Comparison of ENCODE assay signal across 23 cellular contexts in the genomic region with DNA sequence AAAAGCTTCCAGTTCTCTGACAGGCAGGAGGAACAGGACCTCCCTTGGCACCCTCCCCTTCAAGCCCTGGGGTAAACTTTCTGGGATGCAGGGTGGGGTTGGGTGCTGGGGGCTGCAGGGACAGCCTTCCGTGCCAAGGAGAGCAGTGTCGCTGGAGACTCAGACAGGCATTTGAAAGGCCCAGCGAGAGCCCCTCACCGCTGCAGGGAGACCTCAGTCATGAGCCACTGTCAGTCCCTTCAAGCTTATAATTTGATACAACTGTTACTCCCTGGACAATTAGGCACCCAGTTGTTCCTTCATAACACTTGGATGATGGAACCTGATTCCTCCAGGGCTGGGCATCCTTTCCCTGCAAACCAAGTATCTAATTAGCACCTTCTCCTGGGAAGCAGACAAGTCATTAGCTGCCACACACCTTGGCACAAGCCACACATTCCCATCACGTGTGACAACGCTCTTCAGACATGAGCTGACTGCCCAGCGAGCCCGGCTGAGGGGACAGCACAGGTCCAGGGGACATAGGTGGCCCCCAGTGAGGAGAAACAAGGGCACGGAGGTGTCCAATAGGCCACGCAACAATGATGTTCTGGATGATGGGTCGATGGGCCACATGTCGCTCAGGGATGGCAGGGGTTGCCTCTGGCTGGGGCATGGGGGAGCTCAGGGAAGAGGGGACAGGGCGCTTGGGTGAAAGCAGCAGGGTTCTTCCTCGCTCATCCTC. TPM values are rescaled to one million over a fixed set of nuclear protein-coding genes. Genes with fewer than 3 reads are reported as not detected.
"Had no signal": no experiment of that assay in that cellular context is flagged by ENCODE, and none has a peak within 500 bp of the region (broad histone marks: within the 10 kb centered on the region; RNA-seq: fewer than 3 reads in every experiment).

No MANE protein-coding gene starts in this region.

- ATAC-seq: activated naive CD8-positive, alpha-beta T cell treated with anti-CD3 and anti-CD28 coated beads, Interleukin-2, amount 50 U/mL, for 24 hours; activated T-cell treated with anti-CD3 and anti-CD28 coated beads, Interleukin-2, amount 50 U/mL, for 72 hours; heart left ventricle; left cardiac atrium; T-helper 17 cell; upper lobe of right lung had no signal

- DNase-seq: activated CD4-positive, alpha-beta memory T cell treated with anti-CD3 and anti-CD28 coated beads, Interleukin-2, amount 10 ng/mL, durations not matched to agents 7 days and 5 days; activated CD4-positive, alpha-beta T cell treated with anti-CD3 and anti-CD28 coated beads for 48 hours; activated CD4-positive, CD25-positive, alpha-beta regulatory T cell; activated gamma-delta T cell; activated naive CD4-positive, alpha-beta T cell treated with anti-CD3 and anti-CD28 coated beads, Interleukin-2, amount 50 U/mL, for 16 hours; activated naive CD8-positive, alpha-beta T cell treated with anti-CD3 and anti-CD28 coated beads, Interleukin-2, amount 50 U/mL, for 24 hours; activated T-cell treated with anti-CD3 and anti-CD28 coated beads, Interleukin-2, amount 50 U/mL, for 72 hours; heart left ventricle; left cardiac atrium; occipital lobe; sigmoid colon; stimulated activated CD4-positive, alpha-beta T cell treated with anti-CD3 and anti-CD28 coated beads, Interleukin-4, amount 100 ng/mL, for 1 hour; stimulated activated naive CD4-positive, alpha-beta T cell; T-helper 17 cell; upper lobe of right lung had no signal

- H3K4me2 ChIP-seq: smooth muscle cell had no signal

- H3K27ac ChIP-seq: heart left ventricle, sigmoid colon, thoracic aorta, upper lobe of right lung had no signal

- FAIRE-seq: endometrium, islet of Langerhans had no signal

- H3K9me3 ChIP-seq: heart left ventricle, sigmoid colon, thoracic aorta, upper lobe of right lung had no signal

- H3K36me3 ChIP-seq: heart left ventricle, sigmoid colon, thoracic aorta, upper lobe of right lung had no signal

- H3K4me1 ChIP-seq: heart left ventricle, sigmoid colon, upper lobe of right lung had no signal

- H3K27me3 ChIP-seq: sigmoid colon had no signal

- H3K4me3 ChIP-seq: heart left ventricle, sigmoid colon, smooth muscle cell, thoracic aorta, upper lobe of right lung had no signal

RNA-seq across cellular contexts. Expression of a gene that starts 59.6 kb away (rescaled TPM):
- total RNA-seq: activated CD4-positive, alpha-beta memory T cell treated with anti-CD3 and anti-CD28 coated beads, Interleukin-2, amount 10 ng/mL, durations not matched to agents 7 days and 5 days; activated T-cell treated with anti-CD3 and anti-CD28 coated beads, Interleukin-2, amount 50 U/mL, for 72 hours; chondrocyte; fibroblast of villous mesenchyme; mononuclear cell; smooth muscle cell; T-helper 17 cell; thoracic aorta had no signal
- polyA plus RNA-seq: liver had no signal
